In genomic region chr13:79229761-79230160, GRCh38 we compare ENCODE assay signal across 32 cellular contexts.
"Had no signal": no experiment of that assay in that cellular context is flagged by ENCODE, and none has a peak within 500 bp of the region (broad histone marks: within the 10 kb centered on the region; RNA-seq: fewer than 3 reads in every experiment).

No MANE protein-coding gene starts in this region.

- H3K9me3 Mint-ChIP-seq: activated CD4-positive, alpha-beta T cell treated with anti-CD3 and anti-CD28 coated beads, Interleukin-2, amount 10 ng/mL, durations not matched to agents 7 days and 5 days; activated naive CD4-positive, alpha-beta T cell treated with anti-CD3 and anti-CD28 coated beads for 36 hours; activated naive CD4-positive, alpha-beta T cell treated with anti-CD3 and anti-CD28 coated beads, Interleukin-2, amount 50 U/mL, for 72 hours; activated T-cell treated with anti-CD3 and anti-CD28 coated beads, Interleukin-2, amount 50 U/mL, for 24 hours; activated T-helper 2 cell treated with anti-CD3 and anti-CD28 coated beads, Interferon-gamma antibody, Interleukin-2, Interleukin-4, amounts not matched to agents 10 μg/mL and 5 μg/mL and 100 μg/mL, durations not matched to agents 14 hours and 24 hours and 36 hours; T-helper 1 cell treated with Interleukin-12 subunit alpha and Interleukin-12 subunit beta and Interleukin-4 antibody, amounts not matched to agents 30 μg/mL and 1 μg/mL, for 36 hours; T-helper 2 cell treated with Interferon-gamma antibody and Interleukin-4, amounts not matched to agents 5 μg/mL and 100 μg/mL, for 36 hours; WTC11 had no signal

- H3K4me1 ChIP-seq: adrenal gland, breast epithelium, Peyer's patch, SJSA1 had no signal

- H3K27ac ChIP-seq: adrenal gland, body of pancreas, breast epithelium, Peyer's patch, SJSA1 had no signal

- ATAC-seq: activated CD4-positive, alpha-beta T cell treated with anti-CD3 and anti-CD28 coated beads for 36 hours; activated CD4-positive, CD25-positive, alpha-beta regulatory T cell treated with anti-CD3 and anti-CD28 coated beads, Interleukin-2, amount 50 U/mL, for 24 hours; activated CD8-positive, alpha-beta T cell treated with anti-CD3 and anti-CD28 coated beads, Interleukin-2, amount 10 ng/mL, durations not matched to agents 7 days and 5 days; activated naive CD4-positive, alpha-beta T cell treated with anti-CD3 and anti-CD28 coated beads, Interleukin-2, amount 50 U/mL, for 72 hours; body of pancreas; WTC11 had no signal

- H3K4me3 Mint-ChIP-seq: activated CD4-positive, alpha-beta T cell treated with anti-CD3 and anti-CD28 coated beads for 36 hours; activated CD4-positive, alpha-beta T cell treated with anti-CD3 and anti-CD28 coated beads, Interleukin-2, amount 10 ng/mL, durations not matched to agents 7 days and 5 days; activated CD8-positive, alpha-beta T cell treated with anti-CD3 and anti-CD28 coated beads, Interleukin-2, amount 10 ng/mL, durations not matched to agents 7 days and 5 days; activated naive CD4-positive, alpha-beta T cell treated with anti-CD3 and anti-CD28 coated beads for 36 hours; activated T-cell treated with anti-CD3 and anti-CD28 coated beads, Interleukin-2, amount 50 U/mL, for 24 hours; T-helper 1 cell treated with Interleukin-12 subunit alpha and Interleukin-12 subunit beta and Interleukin-4 antibody, amounts not matched to agents 30 μg/mL and 1 μg/mL, for 36 hours; T-helper 2 cell treated with Interferon-gamma antibody and Interleukin-4, amounts not matched to agents 5 μg/mL and 100 μg/mL, for 36 hours; WTC11 had no signal

- H3K9me3 ChIP-seq: adrenal gland, body of pancreas, breast epithelium, Peyer's patch, SJSA1, SK-N-SH had no signal

- DNase-seq: activated CD4-positive, alpha-beta T cell treated with anti-CD3 and anti-CD28 coated beads for 36 hours; activated CD4-positive, alpha-beta T cell treated with anti-CD3 and anti-CD28 coated beads, Interleukin-2, amount 10 ng/mL, durations not matched to agents 7 days and 5 days; activated CD4-positive, alpha-beta T cell treated with anti-CD3 and anti-CD28 coated beads, Interleukin-2, amount 50 U/mL, for 48 hours; activated CD8-positive, alpha-beta T cell treated with anti-CD3 and anti-CD28 coated beads, Interleukin-2, amount 10 ng/mL, durations not matched to agents 7 days and 5 days; activated gamma-delta T cell; activated naive CD4-positive, alpha-beta T cell treated with anti-CD3 and anti-CD28 coated beads for 36 hours; activated T-cell treated with anti-CD3 and anti-CD28 coated beads, Interleukin-2, amount 50 U/mL, for 24 hours; adrenal gland; body of pancreas; MM.1S; MV-4-11; NCI-H1092; NCI-H1436 treated with DMSO at 0.1 percent for 48 hours; NCI-H1694 treated with DMSO at 0.1 percent for 48 hours; NCI-H2029; NCI-H510A; NCI-H526; NCI-H748 treated with DMSO at 0.1 percent for 48 hours; Peyer's patch; RPMI8226; SHP77 treated with DMSO at 0.1 percent for 48 hours; SK-N-SH had no signal

- H3K4me1 Mint-ChIP-seq: activated CD4-positive, alpha-beta T cell treated with anti-CD3 and anti-CD28 coated beads for 36 hours; activated CD4-positive, alpha-beta T cell treated with anti-CD3 and anti-CD28 coated beads, Interleukin-2, amount 10 ng/mL, durations not matched to agents 7 days and 5 days had no signal

- H3K4me3 ChIP-seq: adrenal gland, body of pancreas, breast epithelium, Peyer's patch, SJSA1 had no signal

- H3K9ac ChIP-seq: SK-N-SH had no signal

- H3K36me3 Mint-ChIP-seq: activated naive CD4-positive, alpha-beta T cell treated with anti-CD3 and anti-CD28 coated beads, Interleukin-2, amount 50 U/mL, for 72 hours; WTC11 had no signal

- FAIRE-seq: astrocyte, TTC549 had no signal

- H3K36me3 ChIP-seq: adrenal gland, breast epithelium, Peyer's patch, SJSA1 had no signal

- H3K4me2 ChIP-seq: SK-N-SH had no signal

- H3K27me3 ChIP-seq: adrenal gland, body of pancreas, breast epithelium, Peyer's patch, SJSA1 had no signal

- H3K27ac Mint-ChIP-seq: activated CD4-positive, alpha-beta T cell treated with anti-CD3 and anti-CD28 coated beads for 36 hours; activated CD4-positive, alpha-beta T cell treated with anti-CD3 and anti-CD28 coated beads, Interleukin-2, amount 10 ng/mL, durations not matched to agents 7 days and 5 days; activated CD8-positive, alpha-beta T cell treated with anti-CD3 and anti-CD28 coated beads, Interleukin-2, amount 10 ng/mL, durations not matched to agents 7 days and 5 days; activated naive CD4-positive, alpha-beta T cell treated with anti-CD3 and anti-CD28 coated beads for 36 hours; activated naive CD4-positive, alpha-beta T cell treated with anti-CD3 and anti-CD28 coated beads, Interleukin-2, amount 50 U/mL, for 72 hours; activated T-cell treated with anti-CD3 and anti-CD28 coated beads, Interleukin-2, amount 50 U/mL, for 24 hours; activated T-helper 2 cell treated with anti-CD3 and anti-CD28 coated beads, Interferon-gamma antibody, Interleukin-2, Interleukin-4, amounts not matched to agents 10 μg/mL and 5 μg/mL and 100 μg/mL, durations not matched to agents 14 hours and 24 hours and 36 hours; T-helper 1 cell treated with Interleukin-12 subunit alpha and Interleukin-12 subunit beta and Interleukin-4 antibody, amounts not matched to agents 30 μg/mL and 1 μg/mL, for 36 hours; T-helper 2 cell treated with Interferon-gamma antibody and Interleukin-4, amounts not matched to agents 5 μg/mL and 100 μg/mL, for 36 hours; WTC11 had no signal
